Comparison of ENCODE assay signal across 5 cellular contexts in genomic region chr11:103297900-103298299, GRCh38.
"Had no signal": no experiment of that assay in that cellular context is flagged by ENCODE, and none has a peak within 500 bp of the region (broad histone marks: within the 10 kb centered on the region; RNA-seq: fewer than 3 reads in every experiment).

No MANE protein-coding gene starts in this region.

- DNase-seq: H9, HCEC 1CT, KBM-7 had no signal

- ATAC-seq: GM23338, HepG2 had no signal
